1 cellular context compared by ENCODE assay signal in the genomic region with DNA sequence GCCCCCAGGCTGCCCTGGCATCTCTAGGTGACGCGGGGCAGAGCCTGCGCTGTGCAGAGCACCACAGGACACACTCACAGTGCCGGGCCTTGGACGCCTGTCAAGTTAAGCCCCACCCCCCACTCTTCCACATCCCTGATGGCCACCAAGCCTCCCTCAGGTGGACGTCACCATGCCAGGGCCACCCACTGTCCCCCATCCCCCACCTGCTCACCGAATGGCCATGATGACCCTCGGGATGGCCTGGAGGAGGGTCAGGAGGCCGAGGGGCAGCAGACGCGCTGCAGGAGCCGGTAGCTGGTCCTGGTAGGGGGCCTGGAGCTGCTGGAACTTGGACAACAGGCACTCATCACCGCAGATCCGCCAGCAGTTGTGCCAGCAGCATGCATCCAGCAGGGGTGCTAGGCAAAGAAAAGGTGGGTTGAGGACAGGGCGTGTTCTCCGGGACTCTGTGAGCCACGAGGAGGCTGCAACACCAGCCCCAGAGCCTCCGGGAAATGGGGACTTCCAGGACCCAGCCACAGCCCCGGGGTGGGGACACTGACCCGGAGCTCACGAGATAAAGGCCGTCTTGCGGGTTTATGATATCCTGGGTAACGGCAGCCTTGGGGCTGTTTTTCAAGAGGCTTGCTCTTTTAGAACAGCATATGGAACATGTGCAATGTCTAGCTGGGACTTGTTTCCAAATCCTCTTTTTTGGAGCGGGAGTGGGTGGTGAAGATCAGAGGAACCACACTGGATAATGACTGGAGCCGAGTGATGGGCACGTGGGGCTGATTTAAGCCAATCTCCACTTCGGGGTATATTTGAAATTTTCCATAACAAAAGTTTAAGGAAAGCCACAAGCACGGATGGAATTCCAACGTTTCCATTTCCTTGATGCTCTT.
TF ChIP-seq lines count a peak whose summit lies in the region.

No MANE protein-coding gene starts in this region.

TF ChIP-seq in K562, 482 proteins besides CTCF, POLR2A, EP300 and RAD21 (continued from another document and continues in another):
- TF ChIP-seq ERF (CRISPR knock-in tag; IDR thresholded peaks at IDR 0.05) = peak; percentile 48
- TF ChIP-seq CREM (IDR thresholded peaks at IDR 0.05; ENCODE audit: low read depth) = peak; percentile 59
- TF ChIP-seq, protein P1, sequence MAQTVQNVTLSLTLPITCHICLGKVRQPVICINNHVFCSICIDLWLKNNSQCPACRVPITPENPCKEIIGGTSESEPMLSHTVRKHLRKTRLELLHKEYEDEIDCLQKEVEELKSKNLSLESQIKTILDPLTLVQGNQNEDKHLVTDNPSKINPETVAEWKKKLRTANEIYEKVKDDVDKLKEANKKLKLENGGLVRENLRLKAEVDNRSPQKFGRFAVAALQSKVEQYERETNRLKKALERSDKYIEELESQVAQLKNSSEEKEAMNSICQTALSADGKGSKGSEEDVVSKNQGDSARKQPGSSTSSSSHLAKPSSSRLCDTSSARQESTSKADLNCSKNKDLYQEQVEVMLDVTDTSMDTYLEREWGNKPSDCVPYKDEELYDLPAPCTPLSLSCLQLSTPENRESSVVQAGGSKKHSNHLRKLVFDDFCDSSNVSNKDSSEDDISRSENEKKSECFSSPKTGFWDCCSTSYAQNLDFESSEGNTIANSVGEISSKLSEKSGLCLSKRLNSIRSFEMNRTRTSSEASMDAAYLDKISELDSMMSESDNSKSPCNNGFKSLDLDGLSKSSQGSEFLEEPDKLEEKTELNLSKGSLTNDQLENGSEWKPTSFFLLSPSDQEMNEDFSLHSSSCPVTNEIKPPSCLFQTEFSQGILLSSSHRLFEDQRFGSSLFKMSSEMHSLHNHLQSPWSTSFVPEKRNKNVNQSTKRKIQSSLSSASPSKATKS (CRISPR knock-in tag; IDR thresholded peaks at IDR 0.05) = no peak
- TF ChIP-seq, protein P2, sequence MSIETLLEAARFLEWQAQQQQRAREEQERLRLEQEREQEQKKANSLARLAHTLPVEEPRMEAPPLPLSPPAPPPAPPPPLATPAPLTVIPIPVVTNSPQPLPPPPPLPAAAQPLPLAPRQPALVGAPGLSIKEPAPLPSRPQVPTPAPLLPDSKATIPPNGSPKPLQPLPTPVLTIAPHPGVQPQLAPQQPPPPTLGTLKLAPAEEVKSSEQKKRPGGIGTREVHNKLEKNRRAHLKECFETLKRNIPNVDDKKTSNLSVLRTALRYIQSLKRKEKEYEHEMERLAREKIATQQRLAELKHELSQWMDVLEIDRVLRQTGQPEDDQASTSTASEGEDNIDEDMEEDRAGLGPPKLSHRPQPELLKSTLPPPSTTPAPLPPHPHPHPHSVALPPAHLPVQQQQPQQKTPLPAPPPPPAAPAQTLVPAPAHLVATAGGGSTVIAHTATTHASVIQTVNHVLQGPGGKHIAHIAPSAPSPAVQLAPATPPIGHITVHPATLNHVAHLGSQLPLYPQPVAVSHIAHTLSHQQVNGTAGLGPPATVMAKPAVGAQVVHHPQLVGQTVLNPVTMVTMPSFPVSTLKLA (conservative IDR thresholded peaks at IDR 0.05) = peak; percentile 85 to 89
- no peak for TF ChIP-seq BCL6 (CRISPR knock-in tag; IDR thresholded peaks at IDR 0.05)
- TF ChIP-seq, protein P3, sequence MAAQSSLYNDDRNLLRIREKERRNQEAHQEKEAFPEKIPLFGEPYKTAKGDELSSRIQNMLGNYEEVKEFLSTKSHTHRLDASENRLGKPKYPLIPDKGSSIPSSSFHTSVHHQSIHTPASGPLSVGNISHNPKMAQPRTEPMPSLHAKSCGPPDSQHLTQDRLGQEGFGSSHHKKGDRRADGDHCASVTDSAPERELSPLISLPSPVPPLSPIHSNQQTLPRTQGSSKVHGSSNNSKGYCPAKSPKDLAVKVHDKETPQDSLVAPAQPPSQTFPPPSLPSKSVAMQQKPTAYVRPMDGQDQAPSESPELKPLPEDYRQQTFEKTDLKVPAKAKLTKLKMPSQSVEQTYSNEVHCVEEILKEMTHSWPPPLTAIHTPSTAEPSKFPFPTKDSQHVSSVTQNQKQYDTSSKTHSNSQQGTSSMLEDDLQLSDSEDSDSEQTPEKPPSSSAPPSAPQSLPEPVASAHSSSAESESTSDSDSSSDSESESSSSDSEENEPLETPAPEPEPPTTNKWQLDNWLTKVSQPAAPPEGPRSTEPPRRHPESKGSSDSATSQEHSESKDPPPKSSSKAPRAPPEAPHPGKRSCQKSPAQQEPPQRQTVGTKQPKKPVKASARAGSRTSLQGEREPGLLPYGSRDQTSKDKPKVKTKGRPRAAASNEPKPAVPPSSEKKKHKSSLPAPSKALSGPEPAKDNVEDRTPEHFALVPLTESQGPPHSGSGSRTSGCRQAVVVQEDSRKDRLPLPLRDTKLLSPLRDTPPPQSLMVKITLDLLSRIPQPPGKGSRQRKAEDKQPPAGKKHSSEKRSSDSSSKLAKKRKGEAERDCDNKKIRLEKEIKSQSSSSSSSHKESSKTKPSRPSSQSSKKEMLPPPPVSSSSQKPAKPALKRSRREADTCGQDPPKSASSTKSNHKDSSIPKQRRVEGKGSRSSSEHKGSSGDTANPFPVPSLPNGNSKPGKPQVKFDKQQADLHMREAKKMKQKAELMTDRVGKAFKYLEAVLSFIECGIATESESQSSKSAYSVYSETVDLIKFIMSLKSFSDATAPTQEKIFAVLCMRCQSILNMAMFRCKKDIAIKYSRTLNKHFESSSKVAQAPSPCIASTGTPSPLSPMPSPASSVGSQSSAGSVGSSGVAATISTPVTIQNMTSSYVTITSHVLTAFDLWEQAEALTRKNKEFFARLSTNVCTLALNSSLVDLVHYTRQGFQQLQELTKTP (IDR thresholded peaks at IDR 0.05; ENCODE audit: low read depth in 1 of 2, partially characterized antibody in 2 of 2) = peak; percentile 15 to 77
- TF ChIP-seq, protein P4, sequence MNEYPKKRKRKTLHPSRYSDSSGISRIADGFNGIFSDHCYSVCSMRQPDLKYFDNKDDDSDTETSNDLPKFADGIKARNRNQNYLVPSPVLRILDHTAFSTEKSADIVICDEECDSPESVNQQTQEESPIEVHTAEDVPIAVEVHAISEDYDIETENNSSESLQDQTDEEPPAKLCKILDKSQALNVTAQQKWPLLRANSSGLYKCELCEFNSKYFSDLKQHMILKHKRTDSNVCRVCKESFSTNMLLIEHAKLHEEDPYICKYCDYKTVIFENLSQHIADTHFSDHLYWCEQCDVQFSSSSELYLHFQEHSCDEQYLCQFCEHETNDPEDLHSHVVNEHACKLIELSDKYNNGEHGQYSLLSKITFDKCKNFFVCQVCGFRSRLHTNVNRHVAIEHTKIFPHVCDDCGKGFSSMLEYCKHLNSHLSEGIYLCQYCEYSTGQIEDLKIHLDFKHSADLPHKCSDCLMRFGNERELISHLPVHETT (CRISPR knock-in tag; conservative IDR thresholded peaks at IDR 0.05 in 1 of 2, IDR thresholded peaks at IDR 0.05 in 1 of 2) = peak in 1 of 2 experiments; percentile 34; a peak in 1 of 4 replicates
- no peak for TF ChIP-seq ZNF551 (CRISPR knock-in tag; IDR thresholded peaks at IDR 0.05)
- peak in 1 of 2 experiments; percentile 80; a peak in 1 of 4 replicates for TF ChIP-seq UBTF (IDR thresholded peaks at IDR 0.05; ENCODE audit: borderline replicate concordance in 1 of 2, low read depth in 2 of 2, low read length in 2 of 2)
- no peak for TF ChIP-seq ILK (tag; IDR thresholded peaks at IDR 0.05; ENCODE audit: borderline replicate concordance, low read depth)
- TF ChIP-seq FOXA3 (CRISPR knock-in tag; conservative IDR thresholded peaks at IDR 0.05 in 1 of 2, IDR thresholded peaks at IDR 0.05 in 1 of 2) = no peak
- no peak for TF ChIP-seq ZNF12 (CRISPR knock-in tag; IDR thresholded peaks at IDR 0.05)
- peak; percentile 28; the same call in 1 of the 2 replicates for TF ChIP-seq KLF1 (tag; IDR thresholded peaks at IDR 0.05)
- TF ChIP-seq EP400 (IDR thresholded peaks at IDR 0.05) = peak; percentile 92
- TF ChIP-seq ZNF584 (CRISPR knock-in tag; IDR thresholded peaks at IDR 0.05; ENCODE audit: low read depth) = no peak
- peak; percentile 63 for TF ChIP-seq ATF7 (IDR thresholded peaks at IDR 0.05)
- no peak for TF ChIP-seq SRSF3 (IDR thresholded peaks at IDR 0.05; ENCODE audit: insufficient read depth, low read length)
- TF ChIP-seq GATAD2B (IDR thresholded peaks at IDR 0.05; ENCODE audit: borderline replicate concordance) = 0 out of 2 replicates have a peak, but pooled peaks have one; percentile 42
- no peak for TF ChIP-seq ZNF398 (CRISPR knock-in tag; IDR thresholded peaks at IDR 0.05)
- peak; percentile 63 for TF ChIP-seq ZFX (CRISPR knock-in tag; IDR thresholded peaks at IDR 0.05)
- TF ChIP-seq, protein P5, sequence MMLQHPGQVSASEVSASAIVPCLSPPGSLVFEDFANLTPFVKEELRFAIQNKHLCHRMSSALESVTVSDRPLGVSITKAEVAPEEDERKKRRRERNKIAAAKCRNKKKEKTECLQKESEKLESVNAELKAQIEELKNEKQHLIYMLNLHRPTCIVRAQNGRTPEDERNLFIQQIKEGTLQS (IDR thresholded peaks at IDR 0.05) = peak; percentile 20; the same call in 1 of the 2 replicates
- TF ChIP-seq, protein P5 (CRISPR knock-in tag; conservative IDR thresholded peaks at IDR 0.05) = no peak
- TF ChIP-seq ZNF431 (CRISPR knock-in tag; IDR thresholded peaks at IDR 0.05) = no peak
- TF ChIP-seq HNRNPK (IDR thresholded peaks at IDR 0.05; ENCODE audit: low read depth, low read length, poor library complexity, severe bottlenecking) = no peak
- TF ChIP-seq BRD9 (IDR thresholded peaks at IDR 0.05; ENCODE audit: low read depth, partially characterized antibody) = no peak
- peak in 1 of 2 experiments; percentile 21; a peak in 1 of 4 replicates for TF ChIP-seq SRF (CRISPR knock-in tag; IDR thresholded peaks at IDR 0.05)
- TF ChIP-seq NRF1 (conservative IDR thresholded peaks at IDR 0.05 in 1 of 2, IDR thresholded peaks at IDR 0.05 in 1 of 2) = peak; percentile 51 to 63
- TF ChIP-seq TAF7 (tag; IDR thresholded peaks at IDR 0.05) = no peak
- TF ChIP-seq, protein P6, sequence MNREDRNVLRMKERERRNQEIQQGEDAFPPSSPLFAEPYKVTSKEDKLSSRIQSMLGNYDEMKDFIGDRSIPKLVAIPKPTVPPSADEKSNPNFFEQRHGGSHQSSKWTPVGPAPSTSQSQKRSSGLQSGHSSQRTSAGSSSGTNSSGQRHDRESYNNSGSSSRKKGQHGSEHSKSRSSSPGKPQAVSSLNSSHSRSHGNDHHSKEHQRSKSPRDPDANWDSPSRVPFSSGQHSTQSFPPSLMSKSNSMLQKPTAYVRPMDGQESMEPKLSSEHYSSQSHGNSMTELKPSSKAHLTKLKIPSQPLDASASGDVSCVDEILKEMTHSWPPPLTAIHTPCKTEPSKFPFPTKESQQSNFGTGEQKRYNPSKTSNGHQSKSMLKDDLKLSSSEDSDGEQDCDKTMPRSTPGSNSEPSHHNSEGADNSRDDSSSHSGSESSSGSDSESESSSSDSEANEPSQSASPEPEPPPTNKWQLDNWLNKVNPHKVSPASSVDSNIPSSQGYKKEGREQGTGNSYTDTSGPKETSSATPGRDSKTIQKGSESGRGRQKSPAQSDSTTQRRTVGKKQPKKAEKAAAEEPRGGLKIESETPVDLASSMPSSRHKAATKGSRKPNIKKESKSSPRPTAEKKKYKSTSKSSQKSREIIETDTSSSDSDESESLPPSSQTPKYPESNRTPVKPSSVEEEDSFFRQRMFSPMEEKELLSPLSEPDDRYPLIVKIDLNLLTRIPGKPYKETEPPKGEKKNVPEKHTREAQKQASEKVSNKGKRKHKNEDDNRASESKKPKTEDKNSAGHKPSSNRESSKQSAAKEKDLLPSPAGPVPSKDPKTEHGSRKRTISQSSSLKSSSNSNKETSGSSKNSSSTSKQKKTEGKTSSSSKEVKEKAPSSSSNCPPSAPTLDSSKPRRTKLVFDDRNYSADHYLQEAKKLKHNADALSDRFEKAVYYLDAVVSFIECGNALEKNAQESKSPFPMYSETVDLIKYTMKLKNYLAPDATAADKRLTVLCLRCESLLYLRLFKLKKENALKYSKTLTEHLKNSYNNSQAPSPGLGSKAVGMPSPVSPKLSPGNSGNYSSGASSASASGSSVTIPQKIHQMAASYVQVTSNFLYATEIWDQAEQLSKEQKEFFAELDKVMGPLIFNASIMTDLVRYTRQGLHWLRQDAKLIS (CRISPR knock-in tag; IDR thresholded peaks at IDR 0.05) = no peak
- TF ChIP-seq ZNF24 (IDR thresholded peaks at IDR 0.05) = no peak
- TF ChIP-seq RCOR1 (IDR thresholded peaks at IDR 0.05; ENCODE audit: borderline replicate concordance in 1 of 2, low read depth in 2 of 2, low read length in 2 of 2) = peak in 1 of 2 experiments; percentile 41; a peak in 1 of 4 replicates
- no peak for TF ChIP-seq PYGO2 (tag; IDR thresholded peaks at IDR 0.05)
- 0 out of 2 replicates have a peak, but pooled peaks have one; percentile 10 for TF ChIP-seq TEAD4 (IDR thresholded peaks at IDR 0.05; ENCODE audit: low read length)
- TF ChIP-seq TEAD4 (CRISPR knock-in tag; IDR thresholded peaks at IDR 0.05; ENCODE audit: borderline replicate concordance) = no peak
- TF ChIP-seq GATA2 (CRISPR knock-in tag; IDR thresholded peaks at IDR 0.05) = no peak
- TF ChIP-seq TFAP4 (CRISPR knock-in tag; IDR thresholded peaks at IDR 0.05; ENCODE audit: borderline replicate concordance) = peak; percentile 68
